8 cellular contexts compared by ENCODE assay signal in the genomic region with DNA sequence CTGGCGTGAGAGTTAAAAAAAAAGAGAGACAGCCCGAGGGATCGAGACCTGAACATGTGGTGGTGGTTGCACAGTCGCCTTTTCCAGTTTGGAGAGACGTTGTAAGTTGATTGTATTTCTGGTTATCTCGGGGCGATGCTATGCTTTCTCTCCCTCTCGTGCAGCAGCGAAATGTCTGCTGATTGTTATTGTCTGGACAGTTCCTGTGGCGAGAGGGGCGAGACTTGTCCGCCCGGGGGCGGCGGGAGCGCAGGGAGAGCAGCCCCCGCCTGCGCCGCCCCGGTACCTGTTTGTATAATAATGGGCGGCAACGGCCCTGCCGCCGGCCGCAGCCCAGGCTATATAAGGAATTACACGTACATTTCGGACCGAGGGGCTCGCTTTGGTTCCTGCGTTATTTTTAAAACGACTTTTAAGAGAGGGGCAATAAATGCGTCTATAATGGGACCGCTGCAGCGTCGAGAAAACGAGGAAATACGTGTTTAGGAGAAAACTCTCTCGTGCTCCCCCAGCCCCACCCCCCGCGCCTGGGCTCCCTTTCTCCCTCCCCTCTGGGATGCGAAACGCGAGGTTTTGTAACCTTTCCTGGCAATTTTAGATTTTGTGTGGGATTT. TPM values are rescaled to one million over a fixed set of nuclear protein-coding genes. Genes with fewer than 3 reads are reported as not detected.
DNase-seq lines count a peak whose midpoint lies in the region; ATAC-seq, FAIRE-seq and TF ChIP-seq lines count a peak whose summit lies in the region.

No MANE protein-coding gene starts in this region.

- TF ChIP-seq POLR2A in HepG2 (IDR thresholded peaks at IDR 0.05; ENCODE audit: insufficient read depth in 1 of 2, low read depth in 2 of 2, low read length in 2 of 2) = no peak

- under 1% methylated on average over 27 of the region's 43 CpGs for WGBS in HepG2 (ENCODE audit: low lambda C conversion rate)

- BruUV-seq in HepG2 (replicated peaks; lab: Mats Ljungman, UMichigan) = no TSS peak

- no peaks in the 10 kb centered on the region for H3K36me3 ChIP-seq in KOPT-K1 (ENCODE audit: insufficient read depth, low read length)
- H3K36me3 ChIP-seq in HepG2 (replicated peaks in 1 of 2; ENCODE audit: control insufficient read depth in 1 of 2, insufficient read depth in 2 of 2, low read length in 2 of 2) = no peaks in the 10 kb centered on the region

- no peak for TF ChIP-seq CTCF in WI38 (IDR thresholded peaks at IDR 0.05; ENCODE audit: low read depth, low read length)
- TF ChIP-seq CTCF in coronary artery (IDR thresholded peaks at IDR 0.05) = no peak
- 0 out of 2 replicates have a peak, but pooled peaks have one; percentile 13 for TF ChIP-seq CTCF in HepG2 (CRISPR knock-in tag; IDR thresholded peaks at IDR 0.05)

- TF ChIP-seq EP300 in HepG2 (IDR thresholded peaks at IDR 0.05; ENCODE audit: low read depth in 2 of 2, low read length in 2 of 2) (no peak), HepG2 (CRISPR knock-in tag; IDR thresholded peaks at IDR 0.05; ENCODE audit: borderline replicate concordance) (no peak)

- H3K4me1 ChIP-seq in HepG2 (ENCODE audit: insufficient read depth, low read length) = peaks cover 28% of the 10 kb centered on the region

- H3K4me1 Mint-ChIP-seq in stimulated activated effector memory CD8-positive, alpha-beta T cell treated with anti-CD3 and anti-CD28 coated beads, Interleukin-12 subunit alpha, Interleukin-12 subunit beta, amount 100 ng/mL, for 72 hours = peaks cover 36% of the 10 kb centered on the region

- FAIRE-seq in HepG2 (lab: Jason Lieb, UNC) = no peak

- H3K4me3 ChIP-seq in WI38 (ENCODE audit: low read depth, low read length) = peak overlapping the region; percentile 87
- H3K4me3 ChIP-seq in coronary artery = peak overlapping the region; percentile 99
- H3K4me3 ChIP-seq in HepG2 (replicated peaks in 1 of 3; ENCODE audit: insufficient read depth in 1 of 3, low read depth in 2 of 3, low read length in 3 of 3) = peak overlapping the region; percentile 97

- H3K79me2 ChIP-seq in HepG2 (ENCODE audit: insufficient read depth, low read length) = peaks cover 53% of the 10 kb centered on the region

- no peaks in the 10 kb centered on the region for H3K9me3 ChIP-seq in KOPT-K1 (ENCODE audit: insufficient read depth, low read length, poor library complexity, severe bottlenecking)
- H3K9me3 ChIP-seq in HepG2 (ENCODE audit: low read length) = no peaks in the 10 kb centered on the region

- H3K27me3 ChIP-seq in HepG2 (ENCODE audit: control insufficient read depth in 1 of 2, insufficient read depth in 2 of 2, low read length in 2 of 2) = no peaks in the 10 kb centered on the region; a peak in 1 of 5 replicates

- TF ChIP-seq RAD21 in HepG2 (CRISPR knock-in tag; IDR thresholded peaks at IDR 0.05) = no peak

- H2AFZ ChIP-seq in HepG2 (ENCODE audit: low read length) = no peak overlapping the region

- CTCF ChIA-PET in HepG2 (lab: Yijun Ruan, JAX; ENCODE audit: low intra/inter-chr PET ratio, low total read pairs) = no interaction called here

- ATAC-seq in GM18861 (IDR thresholded peaks at IDR 0.05; ENCODE audit: unreplicated experiment) (peak; percentile 21), HepG2 (peak; percentile 63), GM21381 (IDR thresholded peaks at IDR 0.05; ENCODE audit: unreplicated experiment) (no peak)
- ATAC-seq in stimulated activated effector memory CD8-positive, alpha-beta T cell treated with anti-CD3 and anti-CD28 coated beads, Interleukin-12 subunit alpha, Interleukin-12 subunit beta, amount 100 ng/mL, for 72 hours = no peak

- POLR2A ChIA-PET in HepG2 (lab: Yijun Ruan, JAX) = no interaction called here

- DNase-seq in AG20443 (ENCODE audit: low spot score) (peak; percentile 40), coronary artery (ENCODE audit: low spot score) (peak; percentile 75), HepG2 (ENCODE audit: low spot score) (peak; percentile 43)
- peak; percentile 8 to 63 for DNase-seq in stimulated activated effector memory CD8-positive, alpha-beta T cell treated with anti-CD3 and anti-CD28 coated beads, Interleukin-12 subunit alpha, Interleukin-12 subunit beta, amount 100 ng/mL, for 72 hours (ENCODE audit: low spot score in 2 of 2)

- peak overlapping the region; percentile 99 for H3K27ac ChIP-seq in KOPT-K1 (ENCODE audit: low read depth, low read length, poor library complexity, severe bottlenecking)
- H3K27ac ChIP-seq in coronary artery = peak overlapping the region; percentile 95 to 100
- H3K27ac ChIP-seq in HepG2 (ENCODE audit: extremely low read length, insufficient read depth, low read length) = peak overlapping the region; percentile 69

- no peaks in the 10 kb centered on the region for H3K9me3 Mint-ChIP-seq in stimulated activated effector memory CD8-positive, alpha-beta T cell treated with anti-CD3 and anti-CD28 coated beads, Interleukin-12 subunit alpha, Interleukin-12 subunit beta, amount 100 ng/mL, for 72 hours

- peak overlapping the region; percentile 91 for H3K27ac Mint-ChIP-seq in stimulated activated effector memory CD8-positive, alpha-beta T cell treated with anti-CD3 and anti-CD28 coated beads, Interleukin-12 subunit alpha, Interleukin-12 subunit beta, amount 100 ng/mL, for 72 hours

- H3K36me3 Mint-ChIP-seq in stimulated activated effector memory CD8-positive, alpha-beta T cell treated with anti-CD3 and anti-CD28 coated beads, Interleukin-12 subunit alpha, Interleukin-12 subunit beta, amount 100 ng/mL, for 72 hours = peaks cover 23% of the 10 kb centered on the region

- H3K4me3 Mint-ChIP-seq in stimulated activated effector memory CD8-positive, alpha-beta T cell treated with anti-CD3 and anti-CD28 coated beads, Interleukin-12 subunit alpha, Interleukin-12 subunit beta, amount 100 ng/mL, for 72 hours = peak overlapping the region; percentile 83

- in situ Hi-C loops in HepG2 (cut with HindIII; ENCODE audit: extremely low pct_ligation_motif_present, low pct_unique_long_range_greater_than_20kb) = no loop called here

- intact Hi-C loops in HepG2 (cut with micrococcal nuclease; ENCODE audit: unreplicated experiment) = loop anchor here (5.0 kb wide), 1 partner anchor 82 kb away; no protein-coding TSS in a partner anchor

- H3K9ac ChIP-seq in HepG2 (ENCODE audit: insufficient read depth, low read depth, low read length) = peak overlapping the region; percentile 85

- peak overlapping the region; percentile 78 for H3K4me2 ChIP-seq in HepG2 (ENCODE audit: low read depth, low read length)

- peaks cover 13% of the 10 kb centered on the region for H4K20me1 ChIP-seq in HepG2 (ENCODE audit: insufficient read depth, low read length)

TF ChIP-seq in HepG2, 621 proteins besides CTCF, POLR2A, EP300 and RAD21 (continues in another document):
- no peak for TF ChIP-seq RELA (CRISPR knock-in tag; IDR thresholded peaks at IDR 0.05)
- TF ChIP-seq, protein P1, sequence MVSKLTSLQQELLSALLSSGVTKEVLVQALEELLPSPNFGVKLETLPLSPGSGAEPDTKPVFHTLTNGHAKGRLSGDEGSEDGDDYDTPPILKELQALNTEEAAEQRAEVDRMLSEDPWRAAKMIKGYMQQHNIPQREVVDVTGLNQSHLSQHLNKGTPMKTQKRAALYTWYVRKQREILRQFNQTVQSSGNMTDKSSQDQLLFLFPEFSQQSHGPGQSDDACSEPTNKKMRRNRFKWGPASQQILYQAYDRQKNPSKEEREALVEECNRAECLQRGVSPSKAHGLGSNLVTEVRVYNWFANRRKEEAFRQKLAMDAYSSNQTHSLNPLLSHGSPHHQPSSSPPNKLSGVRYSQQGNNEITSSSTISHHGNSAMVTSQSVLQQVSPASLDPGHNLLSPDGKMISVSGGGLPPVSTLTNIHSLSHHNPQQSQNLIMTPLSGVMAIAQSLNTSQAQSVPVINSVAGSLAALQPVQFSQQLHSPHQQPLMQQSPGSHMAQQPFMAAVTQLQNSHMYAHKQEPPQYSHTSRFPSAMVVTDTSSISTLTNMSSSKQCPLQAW (CRISPR knock-in tag; IDR thresholded peaks at IDR 0.05) = peak; percentile 20; the same call in 1 of the 2 replicates
- TF ChIP-seq, protein P2, sequence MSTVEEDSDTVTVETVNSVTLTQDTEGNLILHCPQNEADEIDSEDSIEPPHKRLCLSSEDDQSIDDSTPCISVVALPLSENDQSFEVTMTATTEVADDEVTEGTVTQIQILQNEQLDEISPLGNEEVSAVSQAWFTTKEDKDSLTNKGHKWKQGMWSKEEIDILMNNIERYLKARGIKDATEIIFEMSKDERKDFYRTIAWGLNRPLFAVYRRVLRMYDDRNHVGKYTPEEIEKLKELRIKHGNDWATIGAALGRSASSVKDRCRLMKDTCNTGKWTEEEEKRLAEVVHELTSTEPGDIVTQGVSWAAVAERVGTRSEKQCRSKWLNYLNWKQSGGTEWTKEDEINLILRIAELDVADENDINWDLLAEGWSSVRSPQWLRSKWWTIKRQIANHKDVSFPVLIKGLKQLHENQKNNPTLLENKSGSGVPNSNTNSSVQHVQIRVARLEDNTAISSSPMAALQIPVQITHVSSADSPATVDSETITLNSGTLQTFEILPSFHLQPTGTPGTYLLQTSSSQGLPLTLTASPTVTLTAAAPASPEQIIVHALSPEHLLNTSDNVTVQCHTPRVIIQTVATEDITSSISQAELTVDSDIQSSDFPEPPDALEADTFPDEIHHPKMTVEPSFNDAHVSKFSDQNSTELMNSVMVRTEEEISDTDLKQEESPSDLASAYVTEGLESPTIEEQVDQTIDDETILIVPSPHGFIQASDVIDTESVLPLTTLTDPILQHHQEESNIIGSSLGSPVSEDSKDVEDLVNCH (CRISPR knock-in tag; IDR thresholded peaks at IDR 0.05) = no peak

RNA-seq across cellular contexts. Expression of a gene that starts 1.7 kb away (rescaled TPM):
- 18.0 and 24.7 TPM in 2 replicates for total RNA-seq in HepG2 (2016; rRNA removed; fragmentation: Illumina TruSeq; extraction: Trizol)
- 73.2 and 85.5 TPM in 2 replicates for total RNA-seq in HepG2 (2016; cell fraction: cytosol; rRNA removed; fragmentation: Illumina TruSeq; extraction: Trizol; ENCODE audit: low read depth)
- total RNA-seq in HepG2 (2016; cell fraction: insoluble cytoplasmic fraction; rRNA removed; fragmentation: Illumina TruSeq; extraction: Trizol) = 16.1 and 19.9 TPM in 2 replicates
- total RNA-seq in HepG2 (2016; cell fraction: membrane; rRNA removed; fragmentation: Illumina TruSeq; extraction: Trizol) = 20.1 and 23.3 TPM in 2 replicates
- 34.1 and 37.0 TPM in 2 replicates for total RNA-seq in HepG2 (2016; cell fraction: nucleus; rRNA removed; fragmentation: Illumina TruSeq; extraction: Trizol)
- 8.3 and 9.6 TPM in 2 replicates for polyA plus RNA-seq in HepG2 (2011; rRNA removed)
- polyA plus RNA-seq in HepG2 (2011; cell fraction: cytosol; rRNA removed) = 3.6 and 5.9 TPM in 2 replicates
- polyA plus RNA-seq in HepG2 (2011; cell fraction: nucleus; rRNA removed) = 7.5 and 8.9 TPM in 2 replicates
- 10.1 and 15.2 TPM in 2 replicates for polyA plus RNA-seq in HepG2 (2012)
- polyA plus RNA-seq in HepG2 (2016; cell fraction: cytosol; fragmentation: Illumina TruSeq; extraction: Trizol; ENCODE audit: low read depth) = 0.21 and 0.23 TPM in 2 replicates
- 9.3 and 9.7 TPM in 2 replicates for polyA plus RNA-seq in HepG2 (2016; cell fraction: insoluble cytoplasmic fraction; fragmentation: Illumina TruSeq; extraction: Trizol; ENCODE audit: low read depth)
- 0.95 and 1.2 TPM in 2 replicates for polyA plus RNA-seq in HepG2 (2016; cell fraction: membrane; fragmentation: Illumina TruSeq; extraction: Trizol; ENCODE audit: low read depth)
- 12.4 and 14.4 TPM in 2 replicates for polyA plus RNA-seq in HepG2 (2016; cell fraction: nucleus; fragmentation: Illumina TruSeq; extraction: Trizol; ENCODE audit: insufficient read depth, low read depth)
- polyA minus RNA-seq in HepG2 (2011; rRNA and poly(A)+ RNA removed; ENCODE audit: low replicate concordance) = 12.9 and 14.6 TPM in 2 replicates
- 15.5 and 18.0 TPM in 2 replicates for polyA minus RNA-seq in HepG2 (2011; cell fraction: cytosol; rRNA and poly(A)+ RNA removed)
- 102 and 117 TPM in 2 replicates for polyA minus RNA-seq in HepG2 (2011; cell fraction: nucleus; rRNA and poly(A)+ RNA removed)

Comparison
In these comparisons a context has a peak if more than half of its experiments do, and no peak if none do; other contexts are left out.
1. ATAC-seq: peak in GM18861 (single experiment) and HepG2 (single experiment); none in stimulated activated effector memory CD8-positive, alpha-beta T cell treated with anti-CD3 and anti-CD28 coated beads, Interleukin-12 subunit alpha, Interleukin-12 subunit beta, amount 100 ng/mL, for 72 hours (single experiment) and GM21381 (single experiment).
2. Peak in every context shown above with its lines, with median percentiles within 50 percentile points of each other: DNase-seq, H3K27ac ChIP-seq and H3K4me3 ChIP-seq.